In the genomic region with DNA sequence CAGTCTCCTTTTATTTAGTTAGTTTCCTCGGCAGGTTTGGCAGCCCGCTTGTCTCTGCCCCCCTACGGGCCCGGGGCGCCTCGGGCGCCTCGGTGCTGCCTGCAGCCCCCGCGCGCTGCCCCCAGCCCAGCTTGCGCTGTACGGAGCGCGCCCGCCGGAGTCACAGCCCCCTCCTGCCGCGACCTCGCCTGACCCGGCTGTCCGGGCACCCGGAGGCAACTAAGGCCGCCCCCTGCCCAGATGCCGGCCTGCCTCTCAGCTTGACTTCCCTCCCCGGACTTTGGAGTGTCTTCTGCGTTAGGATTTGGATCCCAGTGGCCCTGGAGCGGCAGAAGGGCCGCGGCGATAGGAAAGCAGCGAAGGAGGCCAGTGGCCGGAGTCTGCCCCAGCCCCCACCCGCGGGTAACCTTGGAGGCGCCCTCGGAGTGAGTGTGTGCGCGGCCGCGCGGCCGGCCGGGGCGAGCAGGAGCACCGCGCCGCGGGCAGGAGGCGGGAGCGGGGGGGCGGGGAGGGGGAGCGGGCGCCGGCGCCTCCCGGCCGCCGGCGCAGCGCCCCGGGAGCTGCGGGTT, we compare ENCODE assay signal across 8 cellular contexts. TPM values are rescaled to one million over a fixed set of nuclear protein-coding genes. Genes with fewer than 3 reads are reported as not detected.
DNase-seq lines count a peak whose midpoint lies in the region; ATAC-seq, FAIRE-seq and TF ChIP-seq lines count a peak whose summit lies in the region.

No MANE protein-coding gene starts in this region.

- H3K9me3 Mint-ChIP-seq in activated B cell treated with CpG ODN at 0.5 μM for 24 hours: no peaks in the 10 kb centered on the region

- H3K4me1 Mint-ChIP-seq in activated B cell treated with CpG ODN at 0.5 μM for 24 hours: peaks cover 22% of the 10 kb centered on the region

- POLR2A ChIA-PET in activated B cell treated with CpG ODN at 0.5 μM for 24 hours (lab: Charles Lee) (interaction anchor here (0.7 to 4.3 kb wide), 3 partner anchors 9 to 598 kb away, joined by 12 to 35 read pairs (median 21); a partner anchor contains a TSS), endothelial cell of umbilical vein (lab: Charles Lee) (interaction anchor here (0.6 to 1.1 kb wide), 3 partner anchors 9 to 295 kb away, joined by 3 to 8 read pairs (median 3); no protein-coding TSS in a partner anchor)

- no peak for TF ChIP-seq CTCF in activated B cell treated with CpG ODN at 0.5 μM for 24 hours (IDR thresholded peaks at IDR 0.05)
- no peak for TF ChIP-seq CTCF in endothelial cell of umbilical vein (IDR thresholded peaks at IDR 0.05; ENCODE audit: extremely low read depth in 1 of 2, insufficient read depth in 1 of 2, low read depth in 1 of 2, low read length in 2 of 2)
- peak in 1 of 6 experiments; percentile 1 for TF ChIP-seq CTCF in upper lobe of left lung (IDR thresholded peaks at IDR 0.05)

- H3K9me3 ChIP-seq in endothelial cell of umbilical vein (replicated peaks; ENCODE audit: control insufficient read depth, insufficient read depth, low read length): no peaks in the 10 kb centered on the region
- H3K9me3 ChIP-seq in upper lobe of left lung: no peaks in the 10 kb centered on the region

- H3K27ac ChIP-seq in endothelial cell of umbilical vein (ENCODE audit: insufficient read depth, low read depth, low read length): peak overlapping the region; percentile 54
- H3K27ac ChIP-seq in upper lobe of left lung: peak overlapping the region; percentile 82 to 91 (median 88)

- intact Hi-C loops in activated B cell treated with CpG ODN at 0.5 μM for 24 hours (cut with micrococcal nuclease) (loop anchor here (1.0 to 10.0 kb wide), 3 partner anchors 8 to 1727 kb away; a partner anchor contains a TSS), endothelial cell of umbilical vein (cut with micrococcal nuclease) (loop anchor here (1.0 to 5.0 kb wide), 3 partner anchors 9 to 550 kb away; a partner anchor contains a TSS)

- CTCF ChIA-PET in activated B cell treated with CpG ODN at 0.5 μM for 24 hours (lab: Charles Lee) (interaction anchor here (1.2 kb wide), 2 partner anchors 9 to 792 kb away, joined by 3 to 5 read pairs; no protein-coding TSS in a partner anchor), endothelial cell of umbilical vein (lab: Charles Lee) (interaction anchor here (0.7 to 3.7 kb wide), 5 partner anchors 9 to 211 kb away, joined by 3 to 26 read pairs (median 7); a partner anchor contains a TSS)

- DNase-seq in NCI-H1092 treated with DMSO at 0.1 percent for 48 hours (lab: John Stamatoyannopoulos, UW) (peak; percentile 55), NCI-H1092 (lab: John Stamatoyannopoulos, UW) (no peak), HT-29 (ENCODE audit: low spot score) (peak; percentile 21), activated B cell treated with CpG ODN at 0.5 μM for 24 hours (peak; percentile 49), endothelial cell of umbilical vein (ENCODE audit: low read depth, low spot score) (peak; percentile 44), midbrain (lab: John Stamatoyannopoulos, UW) (peak; percentile 30), upper lobe of left lung (peak; percentile 38 to 91)

- H3K27ac Mint-ChIP-seq in activated B cell treated with CpG ODN at 0.5 μM for 24 hours: no peak overlapping the region

- dilution Hi-C loops in endothelial cell of umbilical vein (cut with MboI; ENCODE audit: extremely low pct_ligation_motif_present, low sequenced_read_pairs): no loop called here

- no peaks in the 10 kb centered on the region for H3K9me1 ChIP-seq in endothelial cell of umbilical vein (replicated peaks; ENCODE audit: control insufficient read depth, extremely low read depth, insufficient read depth, low read length)

- H3K79me2 ChIP-seq in endothelial cell of umbilical vein (ENCODE audit: control insufficient read depth, insufficient read depth, low read length): peaks cover 3% of the 10 kb centered on the region

- H3K4me3 ChIP-seq in endothelial cell of umbilical vein (replicated peaks in 1 of 3; ENCODE audit: insufficient read depth in 1 of 3, low read depth in 1 of 3, low read length in 3 of 3): peak overlapping the region; percentile 72 to 90 (median 89)
- peak overlapping the region; percentile 57 to 86 (median 72) for H3K4me3 ChIP-seq in upper lobe of left lung

- ATAC-seq in GM21367 (IDR thresholded peaks at IDR 0.05; ENCODE audit: unreplicated experiment) (peak; percentile 42), activated B cell treated with CpG ODN at 0.5 μM for 24 hours (ENCODE audit: low read depth) (peak; percentile 51), upper lobe of left lung (ENCODE audit: low FRiP score in 2 of 2) (peak; percentile 75 to 92)

- peak overlapping the region; percentile 83 for H3K9ac ChIP-seq in endothelial cell of umbilical vein (replicated peaks; ENCODE audit: extremely low read depth, insufficient read depth, low read length)

- peaks cover 2% of the 10 kb centered on the region for H3K36me3 Mint-ChIP-seq in activated B cell treated with CpG ODN at 0.5 μM for 24 hours (ENCODE audit: low read depth)

- H3K4me1 ChIP-seq in endothelial cell of umbilical vein (ENCODE audit: control insufficient read depth, extremely low read depth, insufficient read depth, low read length): peaks cover 13% of the 10 kb centered on the region
- H3K4me1 ChIP-seq in upper lobe of left lung: peaks cover 2 to 20% (median 5%) of the 10 kb centered on the region in 4 donors

- peak overlapping the region; percentile 85 for H3K4me3 Mint-ChIP-seq in activated B cell treated with CpG ODN at 0.5 μM for 24 hours

- H3K36me3 ChIP-seq in endothelial cell of umbilical vein (ENCODE audit: control insufficient read depth in 2 of 2, extremely low read depth in 1 of 2, insufficient read depth in 2 of 2, low read length in 2 of 2) (no peaks in the 10 kb centered on the region), upper lobe of left lung (no peaks in the 10 kb centered on the region)

- H3K27me3 Mint-ChIP-seq in activated B cell treated with CpG ODN at 0.5 μM for 24 hours: peaks cover 18% of the 10 kb centered on the region

- 0 to 1% methylated on average over 18 to 26 of the region's 63 CpGs for WGBS in upper lobe of left lung, 2 donors

- peak overlapping the region; percentile 76 for H3K4me2 ChIP-seq in endothelial cell of umbilical vein (ENCODE audit: insufficient read depth, low read length)

- no peak for TF ChIP-seq EP300 in upper lobe of left lung (IDR thresholded peaks at IDR 0.05)

- no peak for TF ChIP-seq POLR2A in endothelial cell of umbilical vein (IDR thresholded peaks at IDR 0.05; ENCODE audit: low read depth, low read length)
- TF ChIP-seq POLR2A in upper lobe of left lung (IDR thresholded peaks at IDR 0.05): no peak

- no peaks in the 10 kb centered on the region for H3K27me3 ChIP-seq in endothelial cell of umbilical vein (ENCODE audit: control insufficient read depth in 2 of 2, insufficient read depth in 2 of 2, low read length in 2 of 2)
- no peaks in the 10 kb centered on the region for H3K27me3 ChIP-seq in upper lobe of left lung

- H2AFZ ChIP-seq in endothelial cell of umbilical vein (ENCODE audit: low read depth, low read length): peak overlapping the region; percentile 96

- FAIRE-seq in endothelial cell of umbilical vein (lab: Jason Lieb, UNC): no peak

- no peaks in the 10 kb centered on the region for H4K20me1 ChIP-seq in endothelial cell of umbilical vein (replicated peaks; ENCODE audit: control insufficient read depth, extremely low read depth, insufficient read depth, low read length)

- BruUV-seq in endothelial cell of umbilical vein (replicated peaks; lab: Mats Ljungman, UMichigan): no TSS peak

TF ChIP-seq in endothelial cell of umbilical vein, 7 proteins besides CTCF, POLR2A, EP300 and RAD21:
- TF ChIP-seq GATA2 (IDR thresholded peaks at IDR 0.05; ENCODE audit: insufficient read depth, insufficient read length, low read depth, low read length) (no peak), EZH2 (IDR thresholded peaks at IDR 0.05; ENCODE audit: borderline replicate concordance, low read depth, low read length, severe bottlenecking) (no peak), MYC (IDR thresholded peaks at IDR 0.05; ENCODE audit: low read depth, low read length) (no peak), POLR2AphosphoS5 (IDR thresholded peaks at IDR 0.05; ENCODE audit: insufficient read depth, low read depth, low read length) (no peak), JUN (IDR thresholded peaks at IDR 0.05; ENCODE audit: borderline replicate concordance, insufficient read depth, insufficient read length, low read depth) (no peak), FOS (IDR thresholded peaks at IDR 0.05; ENCODE audit: borderline replicate concordance, insufficient read depth, low read length) (no peak)
- TF ChIP-seq, protein P1, sequence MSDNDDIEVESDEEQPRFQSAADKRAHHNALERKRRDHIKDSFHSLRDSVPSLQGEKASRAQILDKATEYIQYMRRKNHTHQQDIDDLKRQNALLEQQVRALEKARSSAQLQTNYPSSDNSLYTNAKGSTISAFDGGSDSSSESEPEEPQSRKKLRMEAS (IDR thresholded peaks at IDR 0.05; ENCODE audit: insufficient read depth, insufficient read length): no peak

RNA-seq across cellular contexts. Expression of a gene that starts 7.6 kb away (rescaled TPM):
- total RNA-seq in HT-29 (2014; rRNA removed; shearing (Covaris generic)): 11.1 and 14.5 TPM in 2 replicates
- total RNA-seq in activated B cell treated with CpG ODN at 0.5 μM for 24 hours (2.8 and 3.3 TPM in 2 replicates), endothelial cell of umbilical vein (19.6 and 19.8 TPM in 2 replicates), upper lobe of left lung (10 to 100 TPM in 2 of 6 donors, 1 to 10 TPM in 4; 2.1 to 12.7 (median 8.2) TPM)
- polyA plus RNA-seq in endothelial cell of umbilical vein: 11.5 and 12.8 TPM in 2 replicates
- 15.0 and 15.6 TPM in 2 replicates for polyA plus RNA-seq in endothelial cell of umbilical vein (2011; cell fraction: cytosol; rRNA removed)
- polyA plus RNA-seq in endothelial cell of umbilical vein (2011; cell fraction: nucleus; rRNA removed): 5.7 and 9.3 TPM in 2 replicates
- 3.6 and 8.5 TPM in 2 replicates for polyA plus RNA-seq in endothelial cell of umbilical vein (2012)
- 9.8 and 16.3 TPM in 2 replicates for polyA minus RNA-seq in endothelial cell of umbilical vein
- polyA minus RNA-seq in endothelial cell of umbilical vein (2011; cell fraction: cytosol; rRNA and poly(A)+ RNA removed): 46.5 TPM
- polyA minus RNA-seq in endothelial cell of umbilical vein (2011; cell fraction: nucleus; rRNA and poly(A)+ RNA removed): 3.8 and 5.0 TPM in 2 replicates

RNA-seq across cellular contexts. Expression of a gene that starts 17.6 kb away (rescaled TPM):
- 25.9 and 28.5 TPM in 2 replicates for total RNA-seq in HT-29 (2014; rRNA removed; shearing (Covaris generic))
- total RNA-seq in activated B cell treated with CpG ODN at 0.5 μM for 24 hours: 57.2 and 61.7 TPM in 2 replicates
- total RNA-seq in endothelial cell of umbilical vein: 55.3 and 57.6 TPM in 2 replicates
- 5.2 and 9.0 TPM in 2 replicates for polyA plus RNA-seq in endothelial cell of umbilical vein
- 14.8 and 17.8 TPM in 2 replicates for polyA plus RNA-seq in endothelial cell of umbilical vein (2011; cell fraction: cytosol; rRNA removed)
- polyA plus RNA-seq in endothelial cell of umbilical vein (2011; cell fraction: nucleus; rRNA removed): 15.2 and 17.7 TPM in 2 replicates
- polyA plus RNA-seq in endothelial cell of umbilical vein (2012): 36.0 and 58.1 TPM in 2 replicates
- 22.4 and 27.7 TPM in 2 replicates for polyA minus RNA-seq in endothelial cell of umbilical vein
- polyA minus RNA-seq in endothelial cell of umbilical vein (2011; cell fraction: cytosol; rRNA and poly(A)+ RNA removed): 35.0 TPM
- 56.1 and 114 TPM in 2 replicates for polyA minus RNA-seq in endothelial cell of umbilical vein (2011; cell fraction: nucleus; rRNA and poly(A)+ RNA removed)
- 10 to 100 TPM; 30.2 to 52.3 (median 35.0) TPM for total RNA-seq in upper lobe of left lung
